In the genomic region with DNA sequence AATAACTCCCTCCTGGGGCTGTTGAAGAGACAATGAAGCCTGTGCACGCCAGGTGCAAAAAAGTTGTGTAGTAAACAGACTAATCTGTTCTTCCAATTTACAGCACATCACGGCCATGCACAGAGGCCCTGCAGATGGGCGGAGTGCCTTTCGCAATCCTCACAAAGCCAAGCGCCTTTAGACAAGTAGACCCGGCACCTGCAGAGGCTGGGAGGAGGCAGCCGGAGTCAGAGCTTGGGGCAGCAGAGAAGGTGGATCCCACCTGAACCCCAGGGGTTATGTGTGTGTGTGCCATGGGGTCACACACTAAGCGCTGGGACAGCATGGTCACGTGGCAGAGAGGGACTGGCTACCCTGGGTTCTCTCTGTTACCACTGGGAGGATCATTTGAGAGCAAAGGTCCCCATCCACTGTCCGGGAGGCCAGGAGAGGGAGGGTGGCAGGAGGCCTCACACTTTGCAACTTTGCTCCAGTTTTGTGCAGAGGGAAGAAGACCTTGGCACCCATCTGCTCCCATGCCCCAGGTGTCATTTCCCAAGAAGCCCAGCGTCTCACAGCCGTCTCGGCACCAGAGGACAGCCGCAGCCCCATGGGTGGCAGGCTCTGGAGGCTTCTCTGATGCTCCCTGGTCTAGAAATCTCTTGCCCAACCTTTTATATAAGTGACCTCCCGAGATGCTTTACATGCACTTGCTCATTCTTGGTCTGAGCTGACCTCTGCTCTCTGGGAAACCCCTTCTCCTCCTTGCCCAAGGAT, we compare ENCODE assay signal across 1 cellular context.
TF ChIP-seq lines count a peak whose summit lies in the region.

No MANE protein-coding gene starts in this region.

TF ChIP-seq in HepG2, 621 proteins besides CTCF, POLR2A, EP300 and RAD21 (continued from another document and continues in another):
- TF ChIP-seq CERS6 (CRISPR knock-in tag; IDR thresholded peaks at IDR 0.05) (no peak), ZBTB49 (CRISPR knock-in tag; IDR thresholded peaks at IDR 0.05; ENCODE audit: borderline replicate concordance) (no peak), KLF6 (CRISPR knock-in tag; IDR thresholded peaks at IDR 0.05) (no peak), ZNF737 (CRISPR knock-in tag; IDR thresholded peaks at IDR 0.05; ENCODE audit: borderline replicate concordance) (no peak), ZMAT3 (CRISPR knock-in tag; conservative IDR thresholded peaks at IDR 0.05) (no peak), ZNF263 (CRISPR knock-in tag; IDR thresholded peaks at IDR 0.05) (0 out of 2 replicates have a peak, but pooled peaks have one; percentile 44), ZNF678 (CRISPR knock-in tag; IDR thresholded peaks at IDR 0.05) (no peak), DNMT3B (CRISPR knock-in tag; conservative IDR thresholded peaks at IDR 0.05) (no peak), HNF4A (CRISPR knock-in tag; IDR thresholded peaks at IDR 0.05) (peak; percentile 79), ZNF703 (CRISPR knock-in tag; IDR thresholded peaks at IDR 0.05; ENCODE audit: borderline replicate concordance) (no peak), ZSCAN25 (CRISPR knock-in tag; IDR thresholded peaks at IDR 0.05) (0 out of 2 replicates have a peak, but pooled peaks have one; percentile 24), TAF15 (IDR thresholded peaks at IDR 0.05; ENCODE audit: low read depth, low read length, poor library complexity, severe bottlenecking) (no peak), REST (IDR thresholded peaks at IDR 0.05; ENCODE audit: borderline replicate concordance in 1 of 2, low read depth in 1 of 2, low read length in 2 of 2) (no peak), KAT7 (CRISPR knock-in tag; IDR thresholded peaks at IDR 0.05; ENCODE audit: borderline replicate concordance) (no peak), ZNF782 (CRISPR knock-in tag; IDR thresholded peaks at IDR 0.05; ENCODE audit: borderline replicate concordance) (no peak), ZNF558 (CRISPR knock-in tag; IDR thresholded peaks at IDR 0.05; ENCODE audit: borderline replicate concordance) (no peak), ZNF235 (CRISPR knock-in tag; IDR thresholded peaks at IDR 0.05; ENCODE audit: borderline replicate concordance) (no peak), NFATC3 (CRISPR knock-in tag; IDR thresholded peaks at IDR 0.05) (0 out of 2 replicates have a peak, but pooled peaks have one; percentile 40), KDM1A (CRISPR knock-in tag; IDR thresholded peaks at IDR 0.05) (no peak), PLRG1 (conservative IDR thresholded peaks at IDR 0.05) (no peak), PAX8 (CRISPR knock-in tag; IDR thresholded peaks at IDR 0.05; ENCODE audit: borderline replicate concordance) (no peak), ZNF3 (CRISPR knock-in tag; IDR thresholded peaks at IDR 0.05) (no peak), NFKB2 (CRISPR knock-in tag; IDR thresholded peaks at IDR 0.05; ENCODE audit: borderline replicate concordance) (peak; percentile 57; the same call in 1 of the 2 replicates), ZNF253 (CRISPR knock-in tag; IDR thresholded peaks at IDR 0.05; ENCODE audit: borderline replicate concordance) (no peak), TEAD3 (CRISPR knock-in tag; optimal IDR thresholded peaks at IDR 0.05; ENCODE audit: borderline replicate concordance) (no peak), USF2 (IDR thresholded peaks at IDR 0.05; ENCODE audit: low read depth, low read length) (peak; percentile 79), USF2 (CRISPR knock-in tag; IDR thresholded peaks at IDR 0.05; ENCODE audit: borderline replicate concordance) (peak; percentile 85; the same call in 1 of the 2 replicates), CHCHD3 (CRISPR knock-in tag; IDR thresholded peaks at IDR 0.05) (no peak), YEATS2 (CRISPR knock-in tag; IDR thresholded peaks at IDR 0.05; ENCODE audit: borderline replicate concordance) (no peak), MEIS1 (CRISPR knock-in tag; IDR thresholded peaks at IDR 0.05; ENCODE audit: borderline replicate concordance) (no peak), ZKSCAN5 (CRISPR knock-in tag; IDR thresholded peaks at IDR 0.05) (no peak), ZBTB1 (CRISPR knock-in tag; IDR thresholded peaks at IDR 0.05; ENCODE audit: borderline replicate concordance) (no peak), ZNF552 (CRISPR knock-in tag; IDR thresholded peaks at IDR 0.05; ENCODE audit: borderline replicate concordance) (no peak), SNAPC2 (CRISPR knock-in tag; IDR thresholded peaks at IDR 0.05) (no peak), ZNF296 (CRISPR knock-in tag; conservative IDR thresholded peaks at IDR 0.05) (no peak), ZNF441 (CRISPR knock-in tag; IDR thresholded peaks at IDR 0.05; ENCODE audit: borderline replicate concordance) (no peak), ZNF350 (CRISPR knock-in tag; IDR thresholded peaks at IDR 0.05; ENCODE audit: borderline replicate concordance, low read depth) (no peak), ZFP90 (CRISPR knock-in tag; IDR thresholded peaks at IDR 0.05; ENCODE audit: borderline replicate concordance) (no peak), MED1 (CRISPR knock-in tag; IDR thresholded peaks at IDR 0.05) (peak; percentile 26; the same call in 1 of the 2 replicates), FOXJ3 (CRISPR knock-in tag; IDR thresholded peaks at IDR 0.05; ENCODE audit: borderline replicate concordance) (no peak), ZMYM2 (CRISPR knock-in tag; IDR thresholded peaks at IDR 0.05) (no peak), ZNF282 (IDR thresholded peaks at IDR 0.05; ENCODE audit: partially characterized antibody) (no peak)
- TF ChIP-seq, protein P1, sequence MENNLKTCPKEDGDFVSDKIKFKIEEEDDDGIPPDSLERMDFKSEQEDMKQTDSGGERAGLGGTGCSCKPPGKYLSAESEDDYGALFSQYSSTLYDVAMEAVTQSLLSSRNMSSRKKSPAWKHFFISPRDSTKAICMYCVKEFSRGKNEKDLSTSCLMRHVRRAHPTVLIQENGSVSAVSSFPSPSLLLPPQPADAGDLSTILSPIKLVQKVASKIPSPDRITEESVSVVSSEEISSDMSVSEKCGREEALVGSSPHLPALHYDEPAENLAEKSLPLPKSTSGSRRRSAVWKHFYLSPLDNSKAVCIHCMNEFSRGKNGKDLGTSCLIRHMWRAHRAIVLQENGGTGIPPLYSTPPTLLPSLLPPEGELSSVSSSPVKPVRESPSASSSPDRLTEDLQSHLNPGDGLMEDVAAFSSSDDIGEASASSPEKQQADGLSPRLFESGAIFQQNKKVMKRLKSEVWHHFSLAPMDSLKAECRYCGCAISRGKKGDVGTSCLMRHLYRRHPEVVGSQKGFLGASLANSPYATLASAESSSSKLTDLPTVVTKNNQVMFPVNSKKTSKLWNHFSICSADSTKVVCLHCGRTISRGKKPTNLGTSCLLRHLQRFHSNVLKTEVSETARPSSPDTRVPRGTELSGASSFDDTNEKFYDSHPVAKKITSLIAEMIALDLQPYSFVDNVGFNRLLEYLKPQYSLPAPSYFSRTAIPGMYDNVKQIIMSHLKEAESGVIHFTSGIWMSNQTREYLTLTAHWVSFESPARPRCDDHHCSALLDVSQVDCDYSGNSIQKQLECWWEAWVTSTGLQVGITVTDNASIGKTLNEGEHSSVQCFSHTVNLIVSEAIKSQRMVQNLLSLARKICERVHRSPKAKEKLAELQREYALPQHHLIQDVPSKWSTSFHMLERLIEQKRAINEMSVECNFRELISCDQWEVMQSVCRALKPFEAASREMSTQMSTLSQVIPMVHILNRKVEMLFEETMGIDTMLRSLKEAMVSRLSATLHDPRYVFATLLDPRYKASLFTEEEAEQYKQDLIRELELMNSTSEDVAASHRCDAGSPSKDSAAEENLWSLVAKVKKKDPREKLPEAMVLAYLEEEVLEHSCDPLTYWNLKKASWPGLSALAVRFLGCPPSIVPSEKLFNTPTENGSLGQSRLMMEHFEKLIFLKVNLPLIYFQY (CRISPR knock-in tag; IDR thresholded peaks at IDR 0.05; ENCODE audit: borderline replicate concordance): no peak
- TF ChIP-seq, protein P2, sequence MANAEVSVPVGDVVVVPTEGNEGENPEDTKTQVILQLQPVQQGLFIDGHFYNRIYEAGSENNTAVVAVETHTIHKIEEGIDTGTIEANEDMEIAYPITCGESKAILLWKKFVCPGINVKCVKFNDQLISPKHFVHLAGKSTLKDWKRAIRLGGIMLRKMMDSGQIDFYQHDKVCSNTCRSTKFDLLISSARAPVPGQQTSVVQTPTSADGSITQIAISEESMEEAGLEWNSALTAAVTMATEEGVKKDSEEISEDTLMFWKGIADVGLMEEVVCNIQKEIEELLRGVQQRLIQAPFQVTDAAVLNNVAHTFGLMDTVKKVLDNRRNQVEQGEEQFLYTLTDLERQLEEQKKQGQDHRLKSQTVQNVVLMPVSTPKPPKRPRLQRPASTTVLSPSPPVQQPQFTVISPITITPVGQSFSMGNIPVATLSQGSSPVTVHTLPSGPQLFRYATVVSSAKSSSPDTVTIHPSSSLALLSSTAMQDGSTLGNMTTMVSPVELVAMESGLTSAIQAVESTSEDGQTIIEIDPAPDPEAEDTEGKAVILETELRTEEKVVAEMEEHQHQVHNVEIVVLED (CRISPR knock-in tag; IDR thresholded peaks at IDR 0.05; ENCODE audit: borderline replicate concordance): no peak
